ENCODE assay signal across 8 cellular contexts in the genomic region with DNA sequence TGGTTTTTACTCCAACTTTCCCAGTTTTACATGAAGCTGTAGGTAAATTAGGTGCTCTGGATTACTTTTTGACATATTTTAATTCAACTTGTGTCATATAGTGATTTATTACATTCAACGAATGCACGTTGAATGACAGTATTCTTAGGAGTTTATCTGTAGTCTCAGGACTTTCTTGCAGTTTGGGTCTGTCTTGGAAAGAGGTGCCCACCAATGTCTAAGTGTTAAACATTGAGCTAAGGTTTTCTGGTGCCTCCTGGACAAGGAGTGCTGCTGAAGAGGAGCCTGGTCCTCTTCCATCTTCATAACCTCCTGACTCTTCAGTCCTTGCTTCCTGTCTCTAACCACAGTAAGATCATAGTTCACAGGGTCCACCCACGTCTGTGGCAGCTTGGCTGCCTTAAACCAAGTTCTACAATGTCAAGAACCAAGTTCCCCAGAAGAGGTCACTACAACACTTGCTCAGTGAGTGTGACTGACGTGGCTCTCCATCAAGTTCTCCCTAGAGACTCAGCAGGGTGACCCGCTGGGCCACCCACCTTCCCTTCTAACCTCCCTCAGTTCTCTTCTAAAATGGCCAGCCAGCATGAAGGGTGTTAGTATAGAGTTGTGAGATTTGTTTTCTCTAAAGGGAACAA. TPM values are rescaled to one million over a fixed set of nuclear protein-coding genes. Genes with fewer than 3 reads are reported as not detected.
DNase-seq lines count a peak whose midpoint lies in the region; ATAC-seq, FAIRE-seq and TF ChIP-seq lines count a peak whose summit lies in the region.

No MANE protein-coding gene starts in this region.

- H3K9ac ChIP-seq in Loucy (ENCODE audit: low read depth, low read length, poor library complexity, severe bottlenecking) = no peak overlapping the region

- H3K4me3 ChIP-seq in A673 (ENCODE audit: low read depth, low read length, poor library complexity, severe bottlenecking) = no peak overlapping the region
- H3K4me3 ChIP-seq in GM12875 (ENCODE audit: low read depth, low read length) = no peak overlapping the region
- H3K4me3 ChIP-seq in Loucy (ENCODE audit: low read length, poor library complexity, severe bottlenecking) = no peak overlapping the region

- no peak overlapping the region for H3K27ac ChIP-seq in A673 (ENCODE audit: low read depth, low read length, poor library complexity, severe bottlenecking)

- no peaks in the 10 kb centered on the region for H3F3A ChIP-seq in Loucy (ENCODE audit: low read depth)

- no peaks in the 10 kb centered on the region for H3K9me2 ChIP-seq in Loucy (replicated peaks; ENCODE audit: low read depth, low read length)

- no TSS peak for BruUV-seq in A673 (replicated peaks; lab: Mats Ljungman, UMichigan)

- ATAC-seq in SK-N-SH treated with all-trans-retinoic acid at 6 μM for 48 hours = peak; percentile 85
- ATAC-seq in central memory CD8-positive, alpha-beta T cell (replicated peaks; ENCODE audit: extremely low read depth, poor library complexity, severe bottlenecking) = peak; percentile 68

- no peaks in the 10 kb centered on the region for H3K9me3 Mint-ChIP-seq in HFFc6
- no peaks in the 10 kb centered on the region for H3K9me3 Mint-ChIP-seq in central memory CD8-positive, alpha-beta T cell

- peak; percentile 78 for DNase-seq in A673 (ENCODE audit: low spot score)
- peak; percentile 15 for DNase-seq in HFFc6
- no peak for DNase-seq in central memory CD8-positive, alpha-beta T cell (ENCODE audit: low spot score in 2 of 2)
- DNase-seq in myocyte (ENCODE audit: low read depth) = peak; percentile 74
- DNase-seq in urothelium cell line (ENCODE audit: low spot score) = peak; percentile 72

- POLR2A ChIA-PET in A673 (lab: Charles Lee; ENCODE audit: low non-redundant PET) = no interaction called here

- H3K9me3 ChIP-seq in A673 (ENCODE audit: low read depth, low read length, poor library complexity, severe bottlenecking) (no peaks in the 10 kb centered on the region), Loucy (ENCODE audit: insufficient read depth, low read depth, low read length) (no peaks in the 10 kb centered on the region)

- H3K27me3 ChIP-seq in A673 (replicated peaks; ENCODE audit: insufficient read depth, low read depth, low read length, poor library complexity) (no peaks in the 10 kb centered on the region), Loucy (ENCODE audit: insufficient read depth, low read length, poor library complexity, severe bottlenecking) (no peaks in the 10 kb centered on the region)

- intact Hi-C loops in A673 (cut with micrococcal nuclease; ENCODE audit: unreplicated experiment) = loop anchor here (5.0 to 10.0 kb wide), 5 partner anchors 92 to 805 kb away; no protein-coding TSS in a partner anchor

- H3K36me3 ChIP-seq in A673 (ENCODE audit: insufficient read depth, low read length, poor library complexity, severe bottlenecking) = no peaks in the 10 kb centered on the region
- H3K36me3 ChIP-seq in Loucy (ENCODE audit: insufficient read depth, low read length) = no peaks in the 10 kb centered on the region

- no peaks in the 10 kb centered on the region for H4K20me1 ChIP-seq in Loucy (ENCODE audit: insufficient read depth, low read length, poor library complexity, severe bottlenecking)

- H3K4me1 Mint-ChIP-seq in HFFc6 (ENCODE audit: low read depth) = no peaks in the 10 kb centered on the region
- H3K4me1 Mint-ChIP-seq in central memory CD8-positive, alpha-beta T cell = peaks cover 7% of the 10 kb centered on the region

- H3K4me1 ChIP-seq in A673 (ENCODE audit: insufficient read depth, low read length, poor library complexity, severe bottlenecking) (peaks cover 19% of the 10 kb centered on the region), Loucy (ENCODE audit: insufficient read depth, low read length, poor library complexity, severe bottlenecking) (peaks cover 3% of the 10 kb centered on the region)

- no peak overlapping the region for H3K27ac Mint-ChIP-seq in HFFc6
- no peak overlapping the region for H3K27ac Mint-ChIP-seq in central memory CD8-positive, alpha-beta T cell (ENCODE audit: low read depth)

- peaks cover under 1% of the 10 kb centered on the region; the same call in 1 of the 2 replicates for H3K27me3 Mint-ChIP-seq in HFFc6 (ENCODE audit: insufficient read depth)
- H3K27me3 Mint-ChIP-seq in central memory CD8-positive, alpha-beta T cell = peaks cover 56% of the 10 kb centered on the region

- H2AFZ ChIP-seq in Loucy (ENCODE audit: low read length) = 0 out of 2 replicates have a peak overlapping the region, but pooled peaks have one; percentile 26

- H3K4me2 ChIP-seq in Loucy (ENCODE audit: low read depth, low read length, poor library complexity, severe bottlenecking) = peak overlapping the region; percentile 41

- peak; percentile 13 for FAIRE-seq in urothelium cell line (lab: Jason Lieb, UNC)

- TF ChIP-seq CTCF in A673 (conservative IDR thresholded peaks at IDR 0.05; ENCODE audit: low read depth, low read length) = peak; percentile 63
- peak; percentile 65; the same call in 1 of the 2 replicates for TF ChIP-seq CTCF in GM12875 (IDR thresholded peaks at IDR 0.05; ENCODE audit: borderline replicate concordance, insufficient read depth, low read depth, low read length)
- peak; percentile 40; the same call in 1 of the 2 replicates for TF ChIP-seq CTCF in HFFc6 (IDR thresholded peaks at IDR 0.05)
- peak; percentile 86 for TF ChIP-seq CTCF in Loucy (conservative IDR thresholded peaks at IDR 0.05; ENCODE audit: low read length)

- H3K36me3 Mint-ChIP-seq in HFFc6 (ENCODE audit: low read depth) = no peaks in the 10 kb centered on the region
- H3K36me3 Mint-ChIP-seq in central memory CD8-positive, alpha-beta T cell (ENCODE audit: insufficient read depth) = no peaks in the 10 kb centered on the region

- no peaks in the 10 kb centered on the region for H3K79me2 ChIP-seq in Loucy (ENCODE audit: insufficient read depth, low read length)

- CTCF ChIA-PET in A673 (lab: Charles Lee) = interaction anchor here (0.6 to 1.6 kb wide), 3 partner anchors 40 to 351 kb away, joined by 3 read pairs; no protein-coding TSS in a partner anchor

- H3K4me3 Mint-ChIP-seq in HFFc6 = no peak overlapping the region
- no peak overlapping the region for H3K4me3 Mint-ChIP-seq in central memory CD8-positive, alpha-beta T cell

TF ChIP-seq in SK-N-SH treated with all-trans-retinoic acid at 6 μM for 48 hours, 23 proteins besides CTCF, POLR2A, EP300 and RAD21:
- peak; percentile 89 for TF ChIP-seq ZNF70 (CRISPR knock-in tag; IDR thresholded peaks at IDR 0.05)
- no peak for TF ChIP-seq ESRRG (CRISPR knock-in tag; IDR thresholded peaks at IDR 0.05)
- TF ChIP-seq ARNTL (CRISPR knock-in tag; IDR thresholded peaks at IDR 0.05; ENCODE audit: borderline replicate concordance, low read depth) = no peak

RNA-seq across cellular contexts. Expression of a gene that starts 6.1 kb away (rescaled TPM):
- total RNA-seq in A673 (2021) (34.4 and 40.1 TPM in 2 replicates), myocyte (not detected in 2 replicates)
- total RNA-seq in HFFc6 (2021; fragmentation: NEBNext Ultra II Directional; extraction: Animal tissue kit (Norgen Biotek cat#: 25700)) = not detected
- not detected for polyA plus RNA-seq in myocyte (2012)

Comparison
In these comparisons a context has a peak if more than half of its experiments do, and no peak if none do; other contexts are left out.
1. DNase-seq: peak in A673 (single experiment), HFFc6 (single experiment), myocyte (single experiment) and urothelium cell line (single experiment); none in central memory CD8-positive, alpha-beta T cell (0 of 2).
2. RNA of a gene that starts 6.1 kb away (total RNA-seq): 34.4 to 40.1 TPM in A673; not detected in HFFc6 and not detected in myocyte; every median in the first group is over 10 times any median in the second.
3. Peak in every context shown above with its lines, with median percentiles within 50 percentile points of each other: CTCF ChIP-seq.